Comparison of ENCODE assay signal across 1 cellular context in the genomic region with DNA sequence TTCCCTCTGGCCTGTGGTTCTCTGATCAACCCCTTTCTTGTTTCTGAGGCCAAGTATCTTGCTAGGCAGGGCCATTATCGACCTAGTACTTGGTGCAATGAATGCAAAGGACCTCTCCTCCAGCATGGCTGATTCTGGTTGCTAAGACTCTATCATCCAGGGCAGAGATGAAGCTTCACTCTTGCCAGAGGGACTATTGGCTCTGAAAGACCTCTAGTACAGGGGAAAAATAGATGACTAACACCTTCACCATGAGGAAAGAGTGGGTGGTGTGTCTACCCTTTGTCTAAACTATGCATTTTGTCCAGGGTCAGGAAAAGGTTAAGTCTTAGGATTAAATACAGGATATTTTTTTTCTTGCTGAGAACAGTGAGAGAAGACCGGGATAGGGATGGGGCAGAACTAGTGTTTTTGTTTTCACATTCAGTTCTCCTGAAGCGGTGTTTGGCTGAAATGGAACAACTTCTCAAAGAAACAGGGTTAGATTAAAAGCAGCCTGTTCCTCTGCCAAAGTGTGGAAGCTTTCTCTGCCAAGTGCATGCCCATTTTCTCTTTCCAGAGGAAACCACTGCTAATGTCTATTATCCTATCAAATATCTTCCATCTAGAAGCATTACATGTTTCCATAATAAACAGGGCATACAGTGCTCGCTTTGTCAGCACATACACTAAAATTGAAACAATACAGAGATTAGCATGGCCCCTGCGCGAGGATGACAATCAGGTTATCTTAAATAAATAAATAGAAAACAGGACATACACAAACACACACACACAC.
TF ChIP-seq lines count a peak whose summit lies in the region.

No MANE protein-coding gene starts in this region.

TF ChIP-seq in GM12878, 131 proteins besides CTCF, POLR2A, EP300 and RAD21:
- no peak for TF ChIP-seq FOS (IDR thresholded peaks at IDR 0.05; ENCODE audit: borderline replicate concordance, extremely low read depth, insufficient read length)
- no peak for TF ChIP-seq RB1 (IDR thresholded peaks at IDR 0.05; ENCODE audit: borderline replicate concordance)
- TF ChIP-seq SPI1 (IDR thresholded peaks at IDR 0.05; ENCODE audit: borderline replicate concordance, insufficient read depth, low read depth, low read length): 0 out of 2 replicates have a peak, but pooled peaks have one; percentile 13
- TF ChIP-seq, protein P1, sequence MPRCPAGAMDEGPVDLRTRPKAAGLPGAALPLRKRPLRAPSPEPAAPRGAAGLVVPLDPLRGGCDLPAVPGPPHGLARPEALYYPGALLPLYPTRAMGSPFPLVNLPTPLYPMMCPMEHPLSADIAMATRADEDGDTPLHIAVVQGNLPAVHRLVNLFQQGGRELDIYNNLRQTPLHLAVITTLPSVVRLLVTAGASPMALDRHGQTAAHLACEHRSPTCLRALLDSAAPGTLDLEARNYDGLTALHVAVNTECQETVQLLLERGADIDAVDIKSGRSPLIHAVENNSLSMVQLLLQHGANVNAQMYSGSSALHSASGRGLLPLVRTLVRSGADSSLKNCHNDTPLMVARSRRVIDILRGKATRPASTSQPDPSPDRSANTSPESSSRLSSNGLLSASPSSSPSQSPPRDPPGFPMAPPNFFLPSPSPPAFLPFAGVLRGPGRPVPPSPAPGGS (IDR thresholded peaks at IDR 0.05; ENCODE audit: borderline replicate concordance, insufficient read depth, low read depth, low read length, poor library complexity, severe bottlenecking): no peak
- TF ChIP-seq RELA (IDR thresholded peaks at IDR 0.05; ENCODE audit: borderline replicate concordance, partially characterized antibody): no peak
